ENCODE assay signal across 8 cellular contexts in the genomic region with DNA sequence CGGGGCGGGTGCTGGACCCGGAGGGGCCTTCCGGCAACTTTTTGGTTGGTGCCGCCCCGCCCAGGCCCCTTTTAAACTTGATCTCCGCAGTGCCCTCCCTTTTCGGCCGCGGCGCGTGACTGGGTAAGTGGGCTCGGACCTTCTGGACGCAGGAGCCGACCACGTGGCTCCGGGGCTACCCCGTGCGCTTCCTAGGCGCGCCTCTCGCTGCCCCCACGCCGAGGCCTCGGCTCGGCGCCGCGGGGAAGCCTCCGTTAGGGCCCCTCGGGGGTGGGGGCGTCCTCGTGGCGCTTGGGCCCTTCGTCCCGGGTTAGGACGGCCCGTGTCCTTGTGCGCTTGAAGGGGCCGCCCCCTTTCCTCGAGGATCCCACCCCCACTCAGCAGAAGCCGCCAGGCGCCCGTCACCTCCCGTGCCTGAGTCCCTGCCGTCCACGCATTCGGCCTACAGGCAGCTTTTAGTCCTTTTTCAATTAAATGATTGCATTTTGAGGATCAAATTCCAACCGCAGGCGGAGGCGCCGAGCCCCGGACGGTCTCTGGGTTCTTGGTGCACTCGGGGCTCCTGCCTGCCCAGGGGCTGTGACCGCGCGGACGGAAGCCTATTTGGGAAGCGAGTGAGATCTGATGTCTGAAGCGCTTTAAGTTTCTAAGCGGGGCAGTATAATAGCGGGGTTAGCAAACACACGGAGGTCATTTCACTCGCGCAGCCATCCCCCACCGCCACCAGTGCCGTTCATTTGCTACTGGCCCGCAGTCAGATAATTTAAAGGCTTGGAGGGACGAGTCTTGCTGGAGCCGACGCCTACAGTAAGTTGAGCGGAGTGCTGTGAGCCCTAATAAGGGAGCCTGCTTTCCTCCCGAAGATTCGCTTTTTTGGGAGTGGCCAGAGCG. TPM values are rescaled to one million over a fixed set of nuclear protein-coding genes. Genes with fewer than 3 reads are reported as not detected.
A peak's percentile ranks its signal among the peaks of the same experiment; 100 is the strongest.
DNase-seq lines count a peak whose midpoint lies in the region; ATAC-seq and TF ChIP-seq lines count a peak whose summit lies in the region.

No MANE protein-coding gene starts in this region.

- DNase-seq in CD14-positive monocyte (ENCODE audit: low spot score) (peak; percentile 59), GM19238 (ENCODE audit: insufficient read length, low spot score) (peak; percentile 88), NOMO-1 treated with dmso at 0.1 percent for 144 hours (lab: John Stamatoyannopoulos, UW; ENCODE audit: unreplicated experiment) (peak; percentile 88), activated T-cell treated with anti-CD3 and anti-CD28 coated beads for 48 hours (ENCODE audit: low read depth) (peak; percentile 79), esophagus squamous epithelium (lab: John Stamatoyannopoulos, UW) (peak; percentile 16), naive B cell (peak; percentile 79)

- WGBS in esophagus squamous epithelium, 2 donors = 2 to 3% methylated on average over 12 to 18 of the region's 76 CpGs

- no peaks in the 10 kb centered on the region for H3K9me3 Mint-ChIP-seq in CD14-positive monocyte
- no peaks in the 10 kb centered on the region for H3K9me3 Mint-ChIP-seq in naive B cell
- no peaks in the 10 kb centered on the region for H3K9me3 Mint-ChIP-seq in stimulated activated memory B cell treated with anti-CD40 and anti-IgM and Interleukin-4, amounts not matched to agents 10 μg/mL and 1 μg/mL and 100 μg/mL, for 72 hours

- TF ChIP-seq CTCF in CD14-positive monocyte (IDR thresholded peaks at IDR 0.05) (peak; percentile 98), esophagus squamous epithelium (IDR thresholded peaks at IDR 0.05) (peak in 4 of 6 experiments; percentile 43 to 56 (median 55))

- H3K4me3 ChIP-seq in esophagus squamous epithelium = peak overlapping the region; percentile 65 to 92 (median 70)

- intact Hi-C loops in CD14-positive monocyte (cut with micrococcal nuclease) = loop anchor here (5.0 to 10.0 kb wide), 2 partner anchors 198 to 200 kb away; no protein-coding TSS in a partner anchor
- intact Hi-C loops in esophagus squamous epithelium (cut with DNase I) = loop anchor here (10.0 kb wide), 1 partner anchor 160 kb away; a partner anchor contains a TSS

- H3K36me3 ChIP-seq in esophagus squamous epithelium = peaks cover 0 to 18% (median 0%) of the 10 kb centered on the region in 3 donors

- H3K36me3 Mint-ChIP-seq in CD14-positive monocyte = peaks cover 3 to 9% of the 10 kb centered on the region in 2 donors
- peaks cover 6 to 7% of the 10 kb centered on the region in 2 donors for H3K36me3 Mint-ChIP-seq in naive B cell
- H3K36me3 Mint-ChIP-seq in stimulated activated memory B cell treated with anti-CD40 and anti-IgM and Interleukin-4, amounts not matched to agents 10 μg/mL and 1 μg/mL and 100 μg/mL, for 72 hours = peaks cover 17% of the 10 kb centered on the region

- H3K4me3 Mint-ChIP-seq in CD14-positive monocyte (peak overlapping the region; percentile 96), naive B cell (peak overlapping the region; percentile 91 to 99 (median 98))
- peak overlapping the region; percentile 99 for H3K4me3 Mint-ChIP-seq in stimulated activated memory B cell treated with anti-CD40 and anti-IgM and Interleukin-4, amounts not matched to agents 10 μg/mL and 1 μg/mL and 100 μg/mL, for 72 hours

- H3K27me3 Mint-ChIP-seq in CD14-positive monocyte (ENCODE audit: low read depth in 3 of 3) = peaks cover 1 to 5% (median 2%) of the 10 kb centered on the region in 3 donors
- peaks cover 0 to 5% (median 0%) of the 10 kb centered on the region in 3 donors for H3K27me3 Mint-ChIP-seq in naive B cell
- no peaks in the 10 kb centered on the region for H3K27me3 Mint-ChIP-seq in stimulated activated memory B cell treated with anti-CD40 and anti-IgM and Interleukin-4, amounts not matched to agents 10 μg/mL and 1 μg/mL and 100 μg/mL, for 72 hours

- ATAC-seq in HG03378 (IDR thresholded peaks at IDR 0.05; ENCODE audit: unreplicated experiment) (peak; percentile 76), naive B cell (ENCODE audit: low read depth in 2 of 2) (peak; percentile 75 to 77)
- ATAC-seq in stimulated activated memory B cell treated with anti-CD40 and anti-IgM and Interleukin-4, amounts not matched to agents 10 μg/mL and 1 μg/mL and 100 μg/mL, for 72 hours = peak; percentile 90

- no peaks in the 10 kb centered on the region for H3K27me3 ChIP-seq in esophagus squamous epithelium

- H3K9me3 ChIP-seq in esophagus squamous epithelium = no peaks in the 10 kb centered on the region

- H3K27ac ChIP-seq in esophagus squamous epithelium = peak overlapping the region; percentile 87 to 97 (median 92)

- H3K4me1 Mint-ChIP-seq in CD14-positive monocyte (peaks cover 16% of the 10 kb centered on the region), naive B cell (peaks cover 14 to 38% (median 23%) of the 10 kb centered on the region in 3 donors)
- H3K4me1 Mint-ChIP-seq in stimulated activated memory B cell treated with anti-CD40 and anti-IgM and Interleukin-4, amounts not matched to agents 10 μg/mL and 1 μg/mL and 100 μg/mL, for 72 hours = peaks cover 43% of the 10 kb centered on the region

- peaks cover 22 to 57% (median 35%) of the 10 kb centered on the region in 3 donors for H3K4me1 ChIP-seq in esophagus squamous epithelium

- peak in 2 of 4 donors; percentile 75 to 76 for TF ChIP-seq POLR2A in esophagus squamous epithelium (IDR thresholded peaks at IDR 0.05)

- H3K27ac Mint-ChIP-seq in CD14-positive monocyte (peak overlapping the region; percentile 68 to 87 (median 84)), naive B cell (peak overlapping the region; percentile 90 to 97 (median 96))
- H3K27ac Mint-ChIP-seq in stimulated activated memory B cell treated with anti-CD40 and anti-IgM and Interleukin-4, amounts not matched to agents 10 μg/mL and 1 μg/mL and 100 μg/mL, for 72 hours = peak overlapping the region; percentile 99

RNA-seq across cellular contexts. Expression of a gene that starts 31.8 kb away (rescaled TPM):
- polyA plus RNA-seq in CD14-positive monocyte (100 to 1,000 TPM in 1 of 2 donors, 10 to 100 TPM in 1; 93.3 to 111 TPM), naive B cell (ENCODE audit: low read depth in 6 of 6) (100 to 1,000 TPM; 175 to 294 (median 276) TPM)
- 100 to 1,000 TPM in 2 of 4 donors, 10 to 100 TPM in 2; 73.2 to 217 (median 126) TPM for total RNA-seq in esophagus squamous epithelium

Comparison
In these comparisons a context has a peak if more than half of its experiments do, and no peak if none do; other contexts are left out.
1. Peak in every context shown above with its lines: DNase-seq, ATAC-seq, H3K4me3 ChIP-seq and H3K27ac ChIP-seq.
2. DNase-seq: peak in every context shown above with its lines; median percentile 88 in GM19238; 88 in NOMO-1 treated with dmso at 0.1 percent for 144 hours; 79 in activated T-cell treated with anti-CD3 and anti-CD28 coated beads for 48 hours; 79 in naive B cell; 59 in CD14-positive monocyte; 16 in esophagus squamous epithelium.